1 cellular context compared by ENCODE assay signal in the genomic region with DNA sequence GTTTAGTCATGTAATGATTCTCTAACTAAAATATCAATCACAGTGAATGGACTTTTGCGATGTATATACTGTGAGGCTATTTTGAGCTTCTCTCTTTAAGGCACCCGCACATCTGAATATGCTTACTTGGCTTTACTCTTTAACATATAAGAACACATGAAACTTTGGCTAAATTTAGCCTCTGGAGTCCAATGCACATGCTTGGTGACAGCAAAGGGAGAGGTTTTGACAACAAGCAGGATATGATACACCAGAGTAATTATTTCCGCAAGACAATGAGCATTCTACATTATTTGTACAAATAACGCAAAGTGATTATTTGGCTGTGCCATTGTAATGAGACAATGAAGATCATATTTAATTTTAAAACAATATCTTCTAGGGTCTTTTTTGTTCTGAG.
TF ChIP-seq lines count a peak whose summit lies in the region.

No MANE protein-coding gene starts in this region.

TF ChIP-seq in SK-N-SH treated with all-trans-retinoic acid at 6 μM for 48 hours, 23 proteins besides CTCF, POLR2A, EP300 and RAD21 (continued from another document):
- TF ChIP-seq, protein P1, sequence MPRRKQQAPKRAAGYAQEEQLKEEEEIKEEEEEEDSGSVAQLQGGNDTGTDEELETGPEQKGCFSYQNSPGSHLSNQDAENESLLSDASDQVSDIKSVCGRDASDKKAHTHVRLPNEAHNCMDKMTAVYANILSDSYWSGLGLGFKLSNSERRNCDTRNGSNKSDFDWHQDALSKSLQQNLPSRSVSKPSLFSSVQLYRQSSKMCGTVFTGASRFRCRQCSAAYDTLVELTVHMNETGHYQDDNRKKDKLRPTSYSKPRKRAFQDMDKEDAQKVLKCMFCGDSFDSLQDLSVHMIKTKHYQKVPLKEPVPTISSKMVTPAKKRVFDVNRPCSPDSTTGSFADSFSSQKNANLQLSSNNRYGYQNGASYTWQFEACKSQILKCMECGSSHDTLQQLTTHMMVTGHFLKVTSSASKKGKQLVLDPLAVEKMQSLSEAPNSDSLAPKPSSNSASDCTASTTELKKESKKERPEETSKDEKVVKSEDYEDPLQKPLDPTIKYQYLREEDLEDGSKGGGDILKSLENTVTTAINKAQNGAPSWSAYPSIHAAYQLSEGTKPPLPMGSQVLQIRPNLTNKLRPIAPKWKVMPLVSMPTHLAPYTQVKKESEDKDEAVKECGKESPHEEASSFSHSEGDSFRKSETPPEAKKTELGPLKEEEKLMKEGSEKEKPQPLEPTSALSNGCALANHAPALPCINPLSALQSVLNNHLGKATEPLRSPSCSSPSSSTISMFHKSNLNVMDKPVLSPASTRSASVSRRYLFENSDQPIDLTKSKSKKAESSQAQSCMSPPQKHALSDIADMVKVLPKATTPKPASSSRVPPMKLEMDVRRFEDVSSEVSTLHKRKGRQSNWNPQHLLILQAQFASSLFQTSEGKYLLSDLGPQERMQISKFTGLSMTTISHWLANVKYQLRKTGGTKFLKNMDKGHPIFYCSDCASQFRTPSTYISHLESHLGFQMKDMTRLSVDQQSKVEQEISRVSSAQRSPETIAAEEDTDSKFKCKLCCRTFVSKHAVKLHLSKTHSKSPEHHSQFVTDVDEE (CRISPR knock-in tag; IDR thresholded peaks at IDR 0.05), result no peak
- TF ChIP-seq CSDC2 (CRISPR knock-in tag; IDR thresholded peaks at IDR 0.05) (no peak), RARB (CRISPR knock-in tag; IDR thresholded peaks at IDR 0.05) (no peak), ZFP3 (CRISPR knock-in tag; IDR thresholded peaks at IDR 0.05) (no peak), ZNF8 (CRISPR knock-in tag; IDR thresholded peaks at IDR 0.05) (no peak)
